1 cellular context compared by ENCODE assay signal in the genomic region with DNA sequence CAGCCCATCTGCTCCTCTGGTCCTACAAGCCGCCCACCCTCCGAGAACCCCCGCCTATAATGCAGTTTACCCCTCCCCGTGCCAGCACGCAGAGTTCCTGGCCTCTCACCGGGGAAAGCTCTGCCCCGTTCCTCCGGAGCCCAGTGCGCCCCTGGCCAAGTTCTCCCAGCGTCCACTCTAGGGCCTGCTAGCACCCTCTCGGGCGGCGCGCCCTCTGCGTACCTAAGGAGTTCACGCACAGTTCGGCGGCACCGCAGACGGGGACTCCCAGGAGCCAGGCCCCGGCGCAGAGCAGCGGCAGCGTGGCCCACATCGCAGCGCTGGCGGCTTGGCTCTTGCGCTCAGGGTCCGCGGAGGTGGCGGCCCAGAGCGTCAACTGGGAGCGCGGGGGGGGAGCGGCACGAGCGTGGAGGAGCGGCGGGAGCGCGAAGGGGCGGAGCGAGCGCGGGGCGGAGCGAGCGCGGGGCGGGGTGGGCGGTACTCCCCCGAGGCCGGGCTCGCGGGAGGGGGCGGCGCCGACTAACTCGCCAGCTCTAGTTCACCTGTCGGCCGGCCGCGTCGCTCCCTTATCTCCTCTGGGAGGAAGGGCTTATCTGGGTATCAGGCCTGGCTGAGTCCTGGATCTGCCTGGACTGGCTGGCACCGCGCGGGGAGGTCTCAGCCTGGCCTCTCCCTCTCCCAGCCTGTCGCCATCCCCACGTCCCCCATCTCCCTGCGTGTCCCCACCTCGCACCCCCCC.
TF ChIP-seq lines count a peak whose summit lies in the region.

A gene with protein sequence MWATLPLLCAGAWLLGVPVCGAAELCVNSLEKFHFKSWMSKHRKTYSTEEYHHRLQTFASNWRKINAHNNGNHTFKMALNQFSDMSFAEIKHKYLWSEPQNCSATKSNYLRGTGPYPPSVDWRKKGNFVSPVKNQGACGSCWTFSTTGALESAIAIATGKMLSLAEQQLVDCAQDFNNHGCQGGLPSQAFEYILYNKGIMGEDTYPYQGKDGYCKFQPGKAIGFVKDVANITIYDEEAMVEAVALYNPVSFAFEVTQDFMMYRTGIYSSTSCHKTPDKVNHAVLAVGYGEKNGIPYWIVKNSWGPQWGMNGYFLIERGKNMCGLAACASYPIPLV (minus strand): TSS at position 378 of the 739 bp plus-strand sequence. CDS start 65 bp downstream, at position 313.

TF ChIP-seq in GM12878, 131 proteins besides CTCF, POLR2A, EP300 and RAD21 (continued from another document):
- TF ChIP-seq POLR2AphosphoS5 (IDR thresholded peaks at IDR 0.05; ENCODE audit: low read length) (peak; percentile 79), RB1 (IDR thresholded peaks at IDR 0.05; ENCODE audit: borderline replicate concordance) (peak; percentile 85), POU2F2 (IDR thresholded peaks at IDR 0.05; ENCODE audit: borderline replicate concordance, low read depth, low read length) (peak; percentile 73; the same call in 1 of the 3 replicates), IKZF1 (conservative IDR thresholded peaks at IDR 0.05) (peak; percentile 68), SMARCA5 (IDR thresholded peaks at IDR 0.05) (no peak), RUNX3 (IDR thresholded peaks at IDR 0.05; ENCODE audit: low read length) (no peak), SREBF2 (IDR thresholded peaks at IDR 0.05; ENCODE audit: low read length) (no peak), GATAD2B (conservative IDR thresholded peaks at IDR 0.05; ENCODE audit: low read depth) (peak; percentile 49; the same call in 1 of the 2 replicates), KLF5 (IDR thresholded peaks at IDR 0.05; ENCODE audit: partially characterized antibody) (peak; percentile 38)
- TF ChIP-seq, protein P1, sequence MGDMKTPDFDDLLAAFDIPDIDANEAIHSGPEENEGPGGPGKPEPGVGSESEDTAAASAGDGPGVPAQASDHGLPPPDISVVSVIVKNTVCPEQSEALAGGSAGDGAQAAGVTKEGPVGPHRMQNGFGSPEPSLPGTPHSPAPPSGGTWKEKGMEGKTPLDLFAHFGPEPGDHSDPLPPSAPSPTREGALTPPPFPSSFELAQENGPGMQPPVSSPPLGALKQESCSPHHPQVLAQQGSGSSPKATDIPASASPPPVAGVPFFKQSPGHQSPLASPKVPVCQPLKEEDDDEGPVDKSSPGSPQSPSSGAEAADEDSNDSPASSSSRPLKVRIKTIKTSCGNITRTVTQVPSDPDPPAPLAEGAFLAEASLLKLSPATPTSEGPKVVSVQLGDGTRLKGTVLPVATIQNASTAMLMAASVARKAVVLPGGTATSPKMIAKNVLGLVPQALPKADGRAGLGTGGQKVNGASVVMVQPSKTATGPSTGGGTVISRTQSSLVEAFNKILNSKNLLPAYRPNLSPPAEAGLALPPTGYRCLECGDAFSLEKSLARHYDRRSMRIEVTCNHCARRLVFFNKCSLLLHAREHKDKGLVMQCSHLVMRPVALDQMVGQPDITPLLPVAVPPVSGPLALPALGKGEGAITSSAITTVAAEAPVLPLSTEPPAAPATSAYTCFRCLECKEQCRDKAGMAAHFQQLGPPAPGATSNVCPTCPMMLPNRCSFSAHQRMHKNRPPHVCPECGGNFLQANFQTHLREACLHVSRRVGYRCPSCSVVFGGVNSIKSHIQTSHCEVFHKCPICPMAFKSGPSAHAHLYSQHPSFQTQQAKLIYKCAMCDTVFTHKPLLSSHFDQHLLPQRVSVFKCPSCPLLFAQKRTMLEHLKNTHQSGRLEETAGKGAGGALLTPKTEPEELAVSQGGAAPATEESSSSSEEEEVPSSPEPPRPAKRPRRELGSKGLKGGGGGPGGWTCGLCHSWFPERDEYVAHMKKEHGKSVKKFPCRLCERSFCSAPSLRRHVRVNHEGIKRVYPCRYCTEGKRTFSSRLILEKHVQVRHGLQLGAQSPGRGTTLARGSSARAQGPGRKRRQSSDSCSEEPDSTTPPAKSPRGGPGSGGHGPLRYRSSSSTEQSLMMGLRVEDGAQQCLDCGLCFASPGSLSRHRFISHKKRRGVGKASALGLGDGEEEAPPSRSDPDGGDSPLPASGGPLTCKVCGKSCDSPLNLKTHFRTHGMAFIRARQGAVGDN (IDR thresholded peaks at IDR 0.05): peak; percentile 91
